11 cellular contexts compared by ENCODE assay signal in the genomic region with DNA sequence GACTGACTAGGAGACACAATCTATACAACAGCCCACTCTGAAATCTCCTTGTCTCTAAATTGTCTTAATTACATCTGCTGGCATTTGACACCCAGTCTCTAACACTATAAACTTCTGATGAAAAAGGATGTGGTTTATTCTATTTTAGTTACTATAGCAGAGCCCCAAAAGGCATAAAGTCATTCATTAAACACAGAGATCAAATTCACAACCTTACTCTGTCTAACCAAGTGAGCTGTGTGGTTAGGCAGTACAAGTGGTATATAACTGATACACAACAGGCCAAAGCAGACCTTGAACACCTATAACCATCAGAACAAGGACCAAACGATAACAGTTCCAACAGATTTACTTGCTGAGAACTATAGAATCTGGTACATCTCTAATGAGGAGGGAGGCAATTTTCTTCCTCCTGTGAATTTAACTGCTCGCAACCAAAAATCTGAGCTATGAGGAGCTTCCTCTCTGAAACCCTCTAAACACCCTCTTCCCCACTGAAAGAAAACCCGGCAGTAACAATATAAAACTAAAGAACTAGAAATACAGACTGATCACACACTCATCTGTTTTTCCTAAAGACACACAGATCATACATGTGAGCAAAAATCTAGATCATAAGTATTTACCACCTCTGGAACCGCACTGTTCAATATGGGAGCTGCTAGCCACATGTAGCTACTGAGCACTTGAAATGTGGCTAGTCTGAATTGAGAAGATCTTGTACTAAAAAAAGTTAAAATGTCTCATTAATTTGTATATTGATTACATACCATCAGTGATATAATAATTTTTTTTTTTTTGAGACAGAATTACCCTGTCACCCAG. TPM values are rescaled to one million over a fixed set of nuclear protein-coding genes. Genes with fewer than 3 reads are reported as not detected.
DNase-seq lines count a peak whose midpoint lies in the region; ATAC-seq, FAIRE-seq and TF ChIP-seq lines count a peak whose summit lies in the region.
"Had no signal": no experiment of that assay in that cellular context is flagged by ENCODE, and none has a peak within 500 bp of the region (broad histone marks: within the 10 kb centered on the region; RNA-seq: fewer than 3 reads in every experiment).

No MANE protein-coding gene starts in this region.

- H3K9me2 ChIP-seq in GM23338 (ENCODE audit: insufficient read depth), result no peaks in the 10 kb centered on the region

- no peak overlapping the region for H3K27ac ChIP-seq in CD4-positive, alpha-beta memory T cell (ENCODE audit: low read depth, low read length)
- no peak overlapping the region for H3K27ac ChIP-seq in smooth muscle cell (ENCODE audit: low read depth)
- H3K27ac ChIP-seq in small intestine (ENCODE audit: low read depth in 1 of 2, low read length in 1 of 2), result no peak overlapping the region
- H3K27ac ChIP-seq in GM23338 (ENCODE audit: low read depth), result no peak overlapping the region

- no peak overlapping the region for H3K9ac ChIP-seq in smooth muscle cell (ENCODE audit: low read depth)

- H3K4me1 ChIP-seq in CD4-positive, alpha-beta memory T cell (ENCODE audit: insufficient read depth, low read length), result peaks cover 38% of the 10 kb centered on the region
- H3K4me1 ChIP-seq in smooth muscle cell (ENCODE audit: low read depth), result no peaks in the 10 kb centered on the region
- H3K4me1 ChIP-seq in small intestine (ENCODE audit: control insufficient read depth in 2 of 2, insufficient read depth in 1 of 2, low read depth in 1 of 2, low read length in 1 of 2), result peaks cover 0 to 11% of the 10 kb centered on the region in 2 donors
- H3K4me1 ChIP-seq in GM23338 (ENCODE audit: insufficient read depth), result no peaks in the 10 kb centered on the region

- no peak overlapping the region for H2AFZ ChIP-seq in smooth muscle cell (ENCODE audit: low read depth)
- H2AFZ ChIP-seq in GM23338, result no peak overlapping the region

- CTCF ChIA-PET in CD4-positive, alpha-beta memory T cell (lab: Charles Lee; ENCODE audit: partially characterized antibody), result no interaction called here

- H3K4me1 Mint-ChIP-seq in CD4-positive, alpha-beta memory T cell, result peaks cover 39 to 80% (median 61%) of the 10 kb centered on the region in 4 donors
- peaks cover 33% of the 10 kb centered on the region for H3K4me1 Mint-ChIP-seq in activated T-helper 17 cell treated with anti-CD3 and anti-CD28 coated beads, Interleukin-2, amount 50 U/mL, for 72 hours
- peaks cover 5% of the 10 kb centered on the region; the same call in 2 of the 3 replicates for H3K4me1 Mint-ChIP-seq in GM23338

- intact Hi-C loops in CD4-positive, alpha-beta memory T cell (cut with micrococcal nuclease), result no loop called here

- no peak for TF ChIP-seq CTCF in smooth muscle cell (IDR thresholded peaks at IDR 0.05; ENCODE audit: borderline replicate concordance, insufficient read depth, poor library complexity, severe bottlenecking)
- TF ChIP-seq CTCF in GM23338 (conservative IDR thresholded peaks at IDR 0.05; ENCODE audit: low read depth in 2 of 2), result no peak

- peak overlapping the region in 3 of 7 donors; percentile 24 to 44 (median 31) for H3K27ac Mint-ChIP-seq in CD4-positive, alpha-beta memory T cell
- H3K27ac Mint-ChIP-seq in activated T-helper 17 cell treated with anti-CD3 and anti-CD28 coated beads, Interleukin-2, amount 50 U/mL, for 72 hours, result peak overlapping the region; percentile 33
- no peak overlapping the region for H3K27ac Mint-ChIP-seq in GM23338

- no peak for FAIRE-seq in small intestine (lab: Jason Lieb, UNC)
- FAIRE-seq: H1, keratinocyte had no signal

- peaks cover 0 to 3% (median 0%) of the 10 kb centered on the region in 8 donors for H3K9me3 Mint-ChIP-seq in CD4-positive, alpha-beta memory T cell
- no peaks in the 10 kb centered on the region for H3K9me3 Mint-ChIP-seq in activated T-helper 17 cell treated with anti-CD3 and anti-CD28 coated beads, Interleukin-2, amount 50 U/mL, for 72 hours
- H3K9me3 Mint-ChIP-seq in GM23338, result no peaks in the 10 kb centered on the region

- H3F3A ChIP-seq in smooth muscle cell (ENCODE audit: low read depth), result no peaks in the 10 kb centered on the region
- no peaks in the 10 kb centered on the region for H3F3A ChIP-seq in GM23338 (replicated peaks; ENCODE audit: low read depth)

- H3K4me3 ChIP-seq in CD4-positive, alpha-beta memory T cell (ENCODE audit: low read length in 2 of 2), result no peak overlapping the region
- H3K4me3 ChIP-seq in smooth muscle cell (no peak overlapping the region), small intestine (ENCODE audit: low read depth in 1 of 2, low read length in 2 of 2) (no peak overlapping the region), GM23338 (no peak overlapping the region)

- H3K27me3 Mint-ChIP-seq in CD4-positive, alpha-beta memory T cell, result no peaks in the 10 kb centered on the region
- H3K27me3 Mint-ChIP-seq in activated T-helper 17 cell treated with anti-CD3 and anti-CD28 coated beads, Interleukin-2, amount 50 U/mL, for 72 hours, result no peaks in the 10 kb centered on the region
- H3K27me3 Mint-ChIP-seq in GM23338 (ENCODE audit: insufficient read depth, low read depth, poor library complexity), result no peaks in the 10 kb centered on the region

- no peaks in the 10 kb centered on the region for H3K9me3 ChIP-seq in CD4-positive, alpha-beta memory T cell (ENCODE audit: control insufficient read depth in 1 of 2, low read length in 2 of 2)
- H3K9me3 ChIP-seq in smooth muscle cell (replicated peaks; ENCODE audit: low read depth) (no peaks in the 10 kb centered on the region), small intestine (ENCODE audit: control insufficient read depth, low read depth) (no peaks in the 10 kb centered on the region)
- H3K9me3 ChIP-seq: Caco-2 had no signal

- peaks cover 93% of the 10 kb centered on the region for H3K79me2 ChIP-seq in smooth muscle cell (ENCODE audit: low read depth)
- H3K79me2 ChIP-seq in GM23338 (replicated peaks; ENCODE audit: insufficient read depth), result peaks cover 100% of the 10 kb centered on the region

- peak in 1 of 5 donors; percentile 5 for DNase-seq in CD4-positive, alpha-beta memory T cell
- no peak for DNase-seq in smooth muscle cell (lab: John Stamatoyannopoulos, UW; ENCODE audit: unreplicated experiment)
- no peak for DNase-seq in small intestine
- DNase-seq in GM23338 (ENCODE audit: low spot score), result no peak
- no peak for DNase-seq in stimulated activated CD4-positive, alpha-beta T cell treated with anti-CD3 and anti-CD28 coated beads, Interleukin-2, amount 100 ng/mL, for 24 hours
- DNase-seq: Caco-2 had no signal

- H3K4me2 ChIP-seq in smooth muscle cell (no peak overlapping the region), GM23338 (no peak overlapping the region)

- H3K4me3 Mint-ChIP-seq in CD4-positive, alpha-beta memory T cell, result peak overlapping the region in 6 of 8 donors; percentile 5 to 56 (median 30)
- peak overlapping the region; percentile 52 for H3K4me3 Mint-ChIP-seq in activated T-helper 17 cell treated with anti-CD3 and anti-CD28 coated beads, Interleukin-2, amount 50 U/mL, for 72 hours
- H3K4me3 Mint-ChIP-seq in GM23338, result no peak overlapping the region

- peak; percentile 84 for ATAC-seq in GM19372 (IDR thresholded peaks at IDR 0.05; ENCODE audit: low read depth, unreplicated experiment)
- ATAC-seq in HG03139 (IDR thresholded peaks at IDR 0.05; ENCODE audit: unreplicated experiment), result peak; percentile 80
- ATAC-seq in activated T-helper 17 cell treated with anti-CD3 and anti-CD28 coated beads, Interleukin-2, amount 50 U/mL, for 72 hours (replicated peaks), result peak; percentile 81
- no peak for ATAC-seq in GM23338

- POLR2A ChIA-PET in CD4-positive, alpha-beta memory T cell (lab: Charles Lee; ENCODE audit: partially characterized antibody), result interaction anchor here (0.7 to 1.1 kb wide), 2 partner anchors 18 to 342 kb away, joined by 3 read pairs; partner anchors contain the start of gene SPPL3

- 96% methylated on average over 4 of the region's 4 CpGs for WGBS in smooth muscle cell (ENCODE audit: low lambda C conversion rate)
- WGBS in small intestine, 3 donors, result 72 to 84% (median 73%) methylated on average over 4 of the region's 4 CpGs

- H3K27me3 ChIP-seq in CD4-positive, alpha-beta memory T cell (ENCODE audit: insufficient read depth, low read length), result no peaks in the 10 kb centered on the region
- H3K27me3 ChIP-seq in smooth muscle cell (ENCODE audit: low read depth), result no peaks in the 10 kb centered on the region
- no peaks in the 10 kb centered on the region for H3K27me3 ChIP-seq in small intestine (ENCODE audit: control insufficient read depth in 2 of 2, insufficient read depth in 2 of 2, low read length in 2 of 2)
- H3K27me3 ChIP-seq in GM23338 (ENCODE audit: insufficient read depth), result no peaks in the 10 kb centered on the region

- H4K20me1 ChIP-seq in smooth muscle cell (ENCODE audit: low read depth) (peaks cover 99% of the 10 kb centered on the region), GM23338 (replicated peaks; ENCODE audit: insufficient read depth) (peaks cover 30% of the 10 kb centered on the region)

- H3K36me3 Mint-ChIP-seq in CD4-positive, alpha-beta memory T cell, result peaks cover 2 to 3% of the 10 kb centered on the region in 2 donors
- peaks cover 4% of the 10 kb centered on the region for H3K36me3 Mint-ChIP-seq in activated T-helper 17 cell treated with anti-CD3 and anti-CD28 coated beads, Interleukin-2, amount 50 U/mL, for 72 hours (ENCODE audit: low read depth)
- H3K36me3 Mint-ChIP-seq in GM23338 (ENCODE audit: low read depth), result no peaks in the 10 kb centered on the region

- no peaks in the 10 kb centered on the region for H3K36me3 ChIP-seq in CD4-positive, alpha-beta memory T cell (ENCODE audit: insufficient read depth, low read length)
- H3K36me3 ChIP-seq in smooth muscle cell (ENCODE audit: low read depth) (no peaks in the 10 kb centered on the region), small intestine (ENCODE audit: control insufficient read depth in 2 of 2, insufficient read depth in 2 of 2, low read length in 2 of 2) (no peaks in the 10 kb centered on the region), GM23338 (ENCODE audit: insufficient read depth) (no peaks in the 10 kb centered on the region)

TF ChIP-seq in GM23338, 12 proteins besides CTCF, POLR2A, EP300 and RAD21 (continues in another document):
- TF ChIP-seq CREB1 (CRISPR knock-in tag; IDR thresholded peaks at IDR 0.05; ENCODE audit: low read depth), result no peak
- TF ChIP-seq ZNF114 (CRISPR knock-in tag; IDR thresholded peaks at IDR 0.05), result no peak

RNA-seq across cellular contexts. Expression of gene SPPL3, which starts 17.8 kb away (rescaled TPM):
- total RNA-seq in CD4-positive, alpha-beta memory T cell, result 10 to 100 TPM; 45.0 to 49.4 TPM
- polyA plus RNA-seq in CD4-positive, alpha-beta memory T cell, result 10 to 100 TPM in 1 of 2 donors, 1 to 10 TPM in 1; 7.4 to 44.5 TPM
- total RNA-seq in activated T-helper 17 cell treated with anti-CD3 and anti-CD28 coated beads, Interleukin-2, amount 50 U/mL, for 72 hours, result 10 to 100 TPM; 33.7 to 34.5 TPM
- 14.7 and 27.0 TPM in 2 replicates for total RNA-seq in smooth muscle cell
- polyA plus RNA-seq in smooth muscle cell, result 22.5 and 41.1 TPM in 2 replicates
- 10 to 100 TPM in 1 of 3 donors, 1 to 10 TPM in 2; 8.4 to 18.4 (median 8.9) TPM for polyA plus RNA-seq in small intestine
- 25.2 and 27.8 TPM in 2 replicates for total RNA-seq in GM23338 (2014; rRNA removed; shearing (Covaris generic))
- 10.9 and 12.7 TPM in 2 replicates for polyA plus RNA-seq in GM23338 (2016; fragmentation: Nextera tagmentation; extraction: Ambion mirVana)
